Comparison of ENCODE assay signal across 25 cellular contexts in genomic region chr10:550665-551460, GRCh38.
DNase-seq lines count a peak whose midpoint lies in the region; ATAC-seq and TF ChIP-seq lines count a peak whose summit lies in the region.
"Had no signal": no experiment of that assay in that cellular context is flagged by ENCODE, and none has a peak within 500 bp of the region (broad histone marks: within the 10 kb centered on the region; RNA-seq: fewer than 3 reads in every experiment).

No MANE protein-coding gene starts in this region.

- 92 to 94% methylated on average over 25 of the region's 25 CpGs for WGBS in aorta, 2 donors

- no peaks in the 10 kb centered on the region for H3K36me3 ChIP-seq in right atrium auricular region
- H3K36me3 ChIP-seq in aorta (ENCODE audit: control insufficient read depth in 1 of 2, insufficient read depth in 2 of 2, low read length in 1 of 2) = no peaks in the 10 kb centered on the region
- H3K36me3 ChIP-seq: BLaER1 had no signal

- peak; percentile 19 for ATAC-seq in esophagus mucosa
- peak; percentile 23 for ATAC-seq in aorta (ENCODE audit: low FRiP score)
- ATAC-seq in GM18511 (IDR thresholded peaks at IDR 0.05; ENCODE audit: unreplicated experiment) = no peak

- H3K9me3 ChIP-seq in right atrium auricular region (no peaks in the 10 kb centered on the region), aorta (ENCODE audit: control insufficient read depth, low read length) (no peaks in the 10 kb centered on the region)
- H3K9me3 ChIP-seq: BLaER1, Caco-2 had no signal

- H3K4me3 ChIP-seq in right atrium auricular region = no peak overlapping the region
- no peak overlapping the region for H3K4me3 ChIP-seq in aorta (ENCODE audit: low read length in 2 of 2)
- H3K4me3 ChIP-seq: BLaER1 had no signal

- intact Hi-C loops in cardiac septum (cut with DNase I) (no loop called here), posterior vena cava (cut with DNase I) (no loop called here), aorta (cut with DNase I) (no loop called here), Calu3 (cut with micrococcal nuclease; ENCODE audit: unreplicated experiment) (no loop called here)

- no peaks in the 10 kb centered on the region for H3K9me3 Mint-ChIP-seq in Calu3 (ENCODE audit: low read depth, unreplicated experiment)
- H3K9me3 Mint-ChIP-seq: CD4-positive, alpha-beta T cell; H9; HFFc6 had no signal

- H3K4me1 ChIP-seq in right atrium auricular region (peaks cover 0 to 33% of the 10 kb centered on the region in 2 donors), aorta (ENCODE audit: control insufficient read depth in 1 of 2, insufficient read depth in 2 of 2, low read length in 2 of 2) (peaks cover 0 to 2% of the 10 kb centered on the region in 2 donors)

- H3K36me3 Mint-ChIP-seq in Calu3 (ENCODE audit: insufficient read depth, unreplicated experiment) = peaks cover 10% of the 10 kb centered on the region

- CTCF ChIA-PET in Calu3 (lab: Charles Lee) = no interaction called here

- peak; percentile 36 for DNase-seq in cardiac septum (ENCODE audit: low spot score)
- no peak for DNase-seq in right atrium auricular region (ENCODE audit: low spot score)
- peak; percentile 69 for DNase-seq in posterior vena cava (ENCODE audit: low spot score)
- DNase-seq in aorta = no peak
- no peak for DNase-seq in SIG-M5 treated with dmso at 0.1 percent for 504 hours (lab: John Stamatoyannopoulos, UW; ENCODE audit: unreplicated experiment)
- DNase-seq in Calu3 = no peak
- DNase-seq: ACHN; Caco-2; CD4-positive, alpha-beta T cell; DND-41; H9; HFFc6; KG1; NCI-H1092; NCI-H1436 treated with DMSO at 0.1 percent for 48 hours; NCI-H2029; NCI-H2227 treated with DMSO at 0.1 percent for 48 hours; NCI-H510A treated with DMSO at 0.1 percent for 48 hours; NCI-H748 treated with DMSO at 0.1 percent for 48 hours; SIG-M5 had no signal

- TF ChIP-seq CTCF in right atrium auricular region (IDR thresholded peaks at IDR 0.05) (no peak), Calu3 (IDR thresholded peaks at IDR 0.05; ENCODE audit: unreplicated experiment) (no peak)

- no peak overlapping the region for H3K27ac Mint-ChIP-seq in Calu3 (ENCODE audit: unreplicated experiment)
- H3K27ac Mint-ChIP-seq: CD4-positive, alpha-beta T cell; HFFc6 had no signal

- BruUV-seq in Calu3 (replicated peaks; lab: Mats Ljungman, UMichigan) = no TSS peak

- no peak overlapping the region for H3K27ac ChIP-seq in right atrium auricular region
- no peak overlapping the region for H3K27ac ChIP-seq in aorta (ENCODE audit: low read depth in 1 of 2, low read length in 2 of 2)
- H3K27ac ChIP-seq: 22Rv1, BLaER1, RWPE1 had no signal

- H3K27me3 ChIP-seq in right atrium auricular region (no peaks in the 10 kb centered on the region), aorta (ENCODE audit: control insufficient read depth in 1 of 2, insufficient read depth in 2 of 2, low read length in 1 of 2) (no peaks in the 10 kb centered on the region)
- H3K27me3 ChIP-seq: BLaER1 had no signal

- no peak overlapping the region for H3K4me3 Mint-ChIP-seq in Calu3 (ENCODE audit: low read depth, unreplicated experiment)
- H3K4me3 Mint-ChIP-seq: CD4-positive, alpha-beta T cell; H9; HFFc6 had no signal

- H3K27me3 Mint-ChIP-seq in Calu3 (ENCODE audit: unreplicated experiment) = no peaks in the 10 kb centered on the region

- peaks cover 29% of the 10 kb centered on the region for H3K4me1 Mint-ChIP-seq in Calu3 (ENCODE audit: low read depth, unreplicated experiment)

Comparison
In these comparisons a context has a peak if more than half of its experiments do, and no peak if none do; other contexts are left out.
1. DNase-seq: peak in cardiac septum (single experiment) and posterior vena cava (single experiment); none in right atrium auricular region (single experiment), aorta (0 of 2), SIG-M5 treated with dmso at 0.1 percent for 504 hours (single experiment) and Calu3 (single experiment).